ENCODE assay signal across 8 cellular contexts in genomic region chr21:36773111-36773510, GRCh38.
DNase-seq lines count a peak whose midpoint lies in the region; ATAC-seq and TF ChIP-seq lines count a peak whose summit lies in the region.
"Had no signal": no experiment of that assay in that cellular context is flagged by ENCODE, and none has a peak within 500 bp of the region (broad histone marks: within the 10 kb centered on the region; RNA-seq: fewer than 3 reads in every experiment).

No MANE protein-coding gene starts in this region.

- no peaks in the 10 kb centered on the region for H3K9me3 Mint-ChIP-seq in T-helper 2 cell treated with Interferon-gamma antibody and Interleukin-4, amounts not matched to agents 5 μg/mL and 100 μg/mL, for 36 hours

- no peak overlapping the region for H3K4me3 ChIP-seq in upper lobe of left lung
- H3K4me3 ChIP-seq: dorsolateral prefrontal cortex had no signal

- no peak overlapping the region for H3K4me3 Mint-ChIP-seq in T-helper 17 cell
- H3K4me3 Mint-ChIP-seq in T-helper 2 cell treated with Interferon-gamma antibody and Interleukin-4, amounts not matched to agents 5 μg/mL and 100 μg/mL, for 36 hours = no peak overlapping the region

- ATAC-seq in upper lobe of left lung (ENCODE audit: low FRiP score in 2 of 2) = peak in 1 of 2 donors; percentile 55
- no peak for ATAC-seq in T-helper 17 cell

- no peaks in the 10 kb centered on the region for H3K36me3 Mint-ChIP-seq in T-helper 17 cell (ENCODE audit: low read depth)
- no peaks in the 10 kb centered on the region for H3K36me3 Mint-ChIP-seq in T-helper 2 cell treated with Interferon-gamma antibody and Interleukin-4, amounts not matched to agents 5 μg/mL and 100 μg/mL, for 36 hours (ENCODE audit: low read depth)

- H3K27me3 Mint-ChIP-seq in T-helper 17 cell = no peaks in the 10 kb centered on the region
- no peaks in the 10 kb centered on the region for H3K27me3 Mint-ChIP-seq in T-helper 2 cell treated with Interferon-gamma antibody and Interleukin-4, amounts not matched to agents 5 μg/mL and 100 μg/mL, for 36 hours (ENCODE audit: low read depth)

- DNase-seq in amniotic epithelial cell (ENCODE audit: low read depth) (peak; percentile 93), hepatic stellate cell (ENCODE audit: low spot score) (peak; percentile 18), upper lobe of left lung (peak; percentile 69 to 83), T-helper 17 cell (no peak), AML-193 (lab: John Stamatoyannopoulos, UW) (no peak)
- DNase-seq in T-helper 2 cell treated with Interferon-gamma antibody and Interleukin-4, amounts not matched to agents 5 μg/mL and 100 μg/mL, for 36 hours (ENCODE audit: low spot score) = no peak

- no peak for TF ChIP-seq RAD21 in Ishikawa (IDR thresholded peaks at IDR 0.05; ENCODE audit: low read depth)

- peaks cover 3% of the 10 kb centered on the region for H3K4me1 Mint-ChIP-seq in T-helper 17 cell
- H3K4me1 Mint-ChIP-seq in T-helper 2 cell treated with Interferon-gamma antibody and Interleukin-4, amounts not matched to agents 5 μg/mL and 100 μg/mL, for 36 hours (ENCODE audit: low read depth) = no peaks in the 10 kb centered on the region

- no peak for TF ChIP-seq CTCF in upper lobe of left lung (IDR thresholded peaks at IDR 0.05)

- H3K27me3 ChIP-seq in upper lobe of left lung = no peaks in the 10 kb centered on the region
- H3K27me3 ChIP-seq: dorsolateral prefrontal cortex had no signal

- H3K4me1 ChIP-seq in upper lobe of left lung = peaks cover 0 to 5% (median 3%) of the 10 kb centered on the region in 4 donors

- H3K36me3 ChIP-seq in upper lobe of left lung = no peaks in the 10 kb centered on the region

- WGBS in upper lobe of left lung, 2 donors = 62 to 66% methylated on average over 5 of the region's 5 CpGs

- no peak for TF ChIP-seq EP300 in Ishikawa (IDR thresholded peaks at IDR 0.05; ENCODE audit: borderline replicate concordance)
- TF ChIP-seq EP300 in upper lobe of left lung (IDR thresholded peaks at IDR 0.05) = no peak

- H3K27ac Mint-ChIP-seq in T-helper 17 cell = no peak overlapping the region
- H3K27ac Mint-ChIP-seq in T-helper 2 cell treated with Interferon-gamma antibody and Interleukin-4, amounts not matched to agents 5 μg/mL and 100 μg/mL, for 36 hours = no peak overlapping the region

- no peak overlapping the region for H3K27ac ChIP-seq in upper lobe of left lung

- no peak for TF ChIP-seq POLR2A in upper lobe of left lung (IDR thresholded peaks at IDR 0.05)

- no peaks in the 10 kb centered on the region for H3K9me3 ChIP-seq in upper lobe of left lung
- no peaks in the 10 kb centered on the region for H3K9me3 ChIP-seq in T-helper 17 cell (ENCODE audit: control insufficient read depth, low read length, poor library complexity, severe bottlenecking)

TF ChIP-seq in Ishikawa, 13 proteins besides CTCF, POLR2A, EP300 and RAD21:
- TF ChIP-seq EGR1 (IDR thresholded peaks at IDR 0.05) (no peak), TCF12 (IDR thresholded peaks at IDR 0.05; ENCODE audit: low read depth) (no peak), NFIC (IDR thresholded peaks at IDR 0.05) (peak; percentile 54; the same call in 1 of the 2 replicates), TAF1 (IDR thresholded peaks at IDR 0.05; ENCODE audit: low read depth) (no peak), YY1 (IDR thresholded peaks at IDR 0.05; ENCODE audit: low read depth) (no peak), TEAD4 (IDR thresholded peaks at IDR 0.05) (no peak)
- TF ChIP-seq, protein P1, sequence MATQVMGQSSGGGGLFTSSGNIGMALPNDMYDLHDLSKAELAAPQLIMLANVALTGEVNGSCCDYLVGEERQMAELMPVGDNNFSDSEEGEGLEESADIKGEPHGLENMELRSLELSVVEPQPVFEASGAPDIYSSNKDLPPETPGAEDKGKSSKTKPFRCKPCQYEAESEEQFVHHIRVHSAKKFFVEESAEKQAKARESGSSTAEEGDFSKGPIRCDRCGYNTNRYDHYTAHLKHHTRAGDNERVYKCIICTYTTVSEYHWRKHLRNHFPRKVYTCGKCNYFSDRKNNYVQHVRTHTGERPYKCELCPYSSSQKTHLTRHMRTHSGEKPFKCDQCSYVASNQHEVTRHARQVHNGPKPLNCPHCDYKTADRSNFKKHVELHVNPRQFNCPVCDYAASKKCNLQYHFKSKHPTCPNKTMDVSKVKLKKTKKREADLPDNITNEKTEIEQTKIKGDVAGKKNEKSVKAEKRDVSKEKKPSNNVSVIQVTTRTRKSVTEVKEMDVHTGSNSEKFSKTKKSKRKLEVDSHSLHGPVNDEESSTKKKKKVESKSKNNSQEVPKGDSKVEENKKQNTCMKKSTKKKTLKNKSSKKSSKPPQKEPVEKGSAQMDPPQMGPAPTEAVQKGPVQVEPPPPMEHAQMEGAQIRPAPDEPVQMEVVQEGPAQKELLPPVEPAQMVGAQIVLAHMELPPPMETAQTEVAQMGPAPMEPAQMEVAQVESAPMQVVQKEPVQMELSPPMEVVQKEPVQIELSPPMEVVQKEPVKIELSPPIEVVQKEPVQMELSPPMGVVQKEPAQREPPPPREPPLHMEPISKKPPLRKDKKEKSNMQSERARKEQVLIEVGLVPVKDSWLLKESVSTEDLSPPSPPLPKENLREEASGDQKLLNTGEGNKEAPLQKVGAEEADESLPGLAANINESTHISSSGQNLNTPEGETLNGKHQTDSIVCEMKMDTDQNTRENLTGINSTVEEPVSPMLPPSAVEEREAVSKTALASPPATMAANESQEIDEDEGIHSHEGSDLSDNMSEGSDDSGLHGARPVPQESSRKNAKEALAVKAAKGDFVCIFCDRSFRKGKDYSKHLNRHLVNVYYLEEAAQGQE (IDR thresholded peaks at IDR 0.05; ENCODE audit: low read depth) = no peak

Comparison
In these comparisons a context has a peak if more than half of its experiments do, and no peak if none do; other contexts are left out.
1. DNase-seq: peak in amniotic epithelial cell (single experiment), hepatic stellate cell (single experiment) and upper lobe of left lung (2 of 2); none in T-helper 17 cell (0 of 3), AML-193 (0 of 2) and T-helper 2 cell treated with Interferon-gamma antibody and Interleukin-4, amounts not matched to agents 5 μg/mL and 100 μg/mL, for 36 hours (single experiment).